ENCODE assay signal across 17 cellular contexts in the genomic region with DNA sequence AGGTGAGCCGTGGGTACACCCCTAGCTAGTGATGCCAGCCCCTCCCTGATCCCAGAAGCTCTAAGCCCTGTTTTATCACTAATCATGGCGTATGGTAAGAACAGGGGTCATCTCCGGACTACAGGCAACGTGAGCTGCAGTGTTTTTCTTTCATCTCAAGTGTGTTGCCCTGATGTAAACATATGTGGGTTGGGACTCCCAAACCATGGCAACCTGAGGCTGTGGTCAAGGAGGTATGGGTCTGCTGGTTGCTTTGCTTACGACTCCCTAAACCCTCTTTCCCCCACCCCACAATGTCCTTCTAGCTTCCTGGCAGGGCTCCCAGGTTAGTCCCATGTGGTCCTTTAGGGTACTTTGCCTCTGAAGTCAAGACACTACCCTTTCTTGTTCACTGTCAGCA.
"Had no signal": no experiment of that assay in that cellular context is flagged by ENCODE, and none has a peak within 500 bp of the region (broad histone marks: within the 10 kb centered on the region; RNA-seq: fewer than 3 reads in every experiment).

No MANE protein-coding gene starts in this region.

- H3K4me1 ChIP-seq: colonic mucosa had no signal

- FAIRE-seq: urothelium cell line had no signal

- DNase-seq: activated CD4-positive, alpha-beta memory T cell treated with anti-CD3 and anti-CD28 coated beads for 36 hours; activated CD8-positive, alpha-beta memory T cell treated with anti-CD3 and anti-CD28 coated beads, Interleukin-2, amount 10 ng/mL, durations not matched to agents 7 days and 5 days; activated naive CD4-positive, alpha-beta T cell treated with Interleukin-2 at 50 U/mL for 16 hours; activated naive CD8-positive, alpha-beta T cell treated with anti-CD3 and anti-CD28 coated beads, Interleukin-2, amount 10 ng/mL, durations not matched to agents 7 days and 5 days; brain microvascular endothelial cell; central memory CD4-positive, alpha-beta T cell; colonic mucosa; effector CD4-positive, alpha-beta T cell; natural killer cell; stimulated activated CD4-positive, alpha-beta T cell treated with anti-CD3 and anti-CD28 coated beads, Interleukin-4, amount 100 ng/mL, for 24 hours; stomach; T-helper 2 cell; WERI-Rb-1 had no signal

- H3K36me3 Mint-ChIP-seq: activated CD4-positive, alpha-beta memory T cell treated with anti-CD3 and anti-CD28 coated beads for 36 hours; activated CD8-positive, alpha-beta memory T cell treated with anti-CD3 and anti-CD28 coated beads, Interleukin-2, amount 10 ng/mL, durations not matched to agents 7 days and 5 days; activated naive CD8-positive, alpha-beta T cell treated with anti-CD3 and anti-CD28 coated beads, Interleukin-2, amount 10 ng/mL, durations not matched to agents 7 days and 5 days; natural killer cell; stimulated activated effector memory CD8-positive, alpha-beta T cell treated with anti-CD3 and anti-CD28 coated beads, Interleukin-12 subunit alpha, Interleukin-12 subunit beta, amount 100 ng/mL, for 72 hours had no signal

- H3K79me2 ChIP-seq: hepatocyte had no signal

- H3K36me3 ChIP-seq: brain microvascular endothelial cell, colonic mucosa, stomach, WERI-Rb-1 had no signal

- H3K4me3 Mint-ChIP-seq: activated CD4-positive, alpha-beta memory T cell treated with anti-CD3 and anti-CD28 coated beads for 36 hours; activated CD8-positive, alpha-beta memory T cell treated with anti-CD3 and anti-CD28 coated beads, Interleukin-2, amount 10 ng/mL, durations not matched to agents 7 days and 5 days; activated naive CD8-positive, alpha-beta T cell treated with anti-CD3 and anti-CD28 coated beads, Interleukin-2, amount 10 ng/mL, durations not matched to agents 7 days and 5 days; activated T-helper 17 cell treated with anti-CD3 and anti-CD28 coated beads, Interleukin-2, amount 50 U/mL, for 72 hours; natural killer cell; stimulated activated effector memory CD8-positive, alpha-beta T cell treated with anti-CD3 and anti-CD28 coated beads, Interleukin-12 subunit alpha, Interleukin-12 subunit beta, amount 100 ng/mL, for 72 hours had no signal

- H3K27me3 ChIP-seq: brain microvascular endothelial cell, colonic mucosa, hepatocyte, stomach had no signal

- H2AFZ ChIP-seq: hepatocyte had no signal

- H3K9me3 Mint-ChIP-seq: activated CD4-positive, alpha-beta memory T cell treated with anti-CD3 and anti-CD28 coated beads for 36 hours; activated naive CD8-positive, alpha-beta T cell treated with anti-CD3 and anti-CD28 coated beads, Interleukin-2, amount 10 ng/mL, durations not matched to agents 7 days and 5 days; activated T-helper 17 cell treated with anti-CD3 and anti-CD28 coated beads, Interleukin-2, amount 50 U/mL, for 72 hours; natural killer cell; stimulated activated effector memory CD8-positive, alpha-beta T cell treated with anti-CD3 and anti-CD28 coated beads, Interleukin-12 subunit alpha, Interleukin-12 subunit beta, amount 100 ng/mL, for 72 hours had no signal

- H3K27ac Mint-ChIP-seq: activated CD4-positive, alpha-beta memory T cell treated with anti-CD3 and anti-CD28 coated beads for 36 hours; activated CD8-positive, alpha-beta memory T cell treated with anti-CD3 and anti-CD28 coated beads, Interleukin-2, amount 10 ng/mL, durations not matched to agents 7 days and 5 days; activated naive CD8-positive, alpha-beta T cell treated with anti-CD3 and anti-CD28 coated beads, Interleukin-2, amount 10 ng/mL, durations not matched to agents 7 days and 5 days; activated T-helper 17 cell treated with anti-CD3 and anti-CD28 coated beads, Interleukin-2, amount 50 U/mL, for 72 hours; natural killer cell; stimulated activated effector memory CD8-positive, alpha-beta T cell treated with anti-CD3 and anti-CD28 coated beads, Interleukin-12 subunit alpha, Interleukin-12 subunit beta, amount 100 ng/mL, for 72 hours had no signal

- H3K9me3 ChIP-seq: colonic mucosa, stomach had no signal

- H3K4me1 Mint-ChIP-seq: activated CD8-positive, alpha-beta memory T cell treated with anti-CD3 and anti-CD28 coated beads, Interleukin-2, amount 10 ng/mL, durations not matched to agents 7 days and 5 days; activated naive CD8-positive, alpha-beta T cell treated with anti-CD3 and anti-CD28 coated beads, Interleukin-2, amount 10 ng/mL, durations not matched to agents 7 days and 5 days; activated T-helper 17 cell treated with anti-CD3 and anti-CD28 coated beads, Interleukin-2, amount 50 U/mL, for 72 hours; natural killer cell; stimulated activated effector memory CD8-positive, alpha-beta T cell treated with anti-CD3 and anti-CD28 coated beads, Interleukin-12 subunit alpha, Interleukin-12 subunit beta, amount 100 ng/mL, for 72 hours had no signal

- H3K27ac ChIP-seq: brain microvascular endothelial cell, colonic mucosa, WERI-Rb-1 had no signal

- H3K4me2 ChIP-seq: hepatocyte had no signal

- H3K4me3 ChIP-seq: colonic mucosa, hepatocyte, stomach had no signal
